ENCODE assay signal across 5 cellular contexts in genomic region chr6:66995669-66996068, GRCh38.
"Had no signal": no experiment of that assay in that cellular context is flagged by ENCODE, and none has a peak within 500 bp of the region (broad histone marks: within the 10 kb centered on the region; RNA-seq: fewer than 3 reads in every experiment).

No MANE protein-coding gene starts in this region.

- FAIRE-seq: HTR-8/SVneo had no signal

- H3K27ac ChIP-seq: HL-60, KMS-11 had no signal

- H3K9ac ChIP-seq: KMS-11 had no signal

- DNase-seq: KBM-7, KG1 had no signal

- H3K4me2 ChIP-seq: KMS-11 had no signal
